In genomic region chr11:130206141-130206540, GRCh38 we compare ENCODE assay signal across 12 cellular contexts. TPM values are rescaled to one million over a fixed set of nuclear protein-coding genes. Genes with fewer than 3 reads are reported as not detected.
"Had no signal": no experiment of that assay in that cellular context is flagged by ENCODE, and none has a peak within 500 bp of the region (broad histone marks: within the 10 kb centered on the region; RNA-seq: fewer than 3 reads in every experiment).

No MANE protein-coding gene starts in this region.

- H3K4me3 Mint-ChIP-seq: activated B cell treated with CpG ODN at 0.5 μM for 24 hours; activated CD4-positive, alpha-beta T cell treated with anti-CD3 and anti-CD28 coated beads, Interleukin-2, amount 10 ng/mL, durations not matched to agents 7 days and 5 days; activated naive CD4-positive, alpha-beta T cell treated with anti-CD3 and anti-CD28 coated beads, Interleukin-2, amount 10 ng/mL, durations not matched to agents 7 days and 5 days; nephron progenitor cell; stimulated activated effector memory CD8-positive, alpha-beta T cell treated with anti-CD3 and anti-CD28 coated beads, Interleukin-12 subunit alpha, Interleukin-12 subunit beta, amount 100 ng/mL, for 72 hours had no signal

- H3K4me1 ChIP-seq: ascending aorta, esophagus muscularis mucosa had no signal

- H3K27ac Mint-ChIP-seq: activated B cell treated with CpG ODN at 0.5 μM for 24 hours; activated CD4-positive, alpha-beta T cell treated with anti-CD3 and anti-CD28 coated beads, Interleukin-2, amount 10 ng/mL, durations not matched to agents 7 days and 5 days; activated naive CD4-positive, alpha-beta T cell treated with anti-CD3 and anti-CD28 coated beads, Interleukin-2, amount 10 ng/mL, durations not matched to agents 7 days and 5 days; nephron progenitor cell; stimulated activated effector memory CD8-positive, alpha-beta T cell treated with anti-CD3 and anti-CD28 coated beads, Interleukin-12 subunit alpha, Interleukin-12 subunit beta, amount 100 ng/mL, for 72 hours had no signal

- H3K9me3 Mint-ChIP-seq: activated B cell treated with CpG ODN at 0.5 μM for 24 hours; activated CD4-positive, alpha-beta T cell treated with anti-CD3 and anti-CD28 coated beads, Interleukin-2, amount 10 ng/mL, durations not matched to agents 7 days and 5 days; activated naive CD4-positive, alpha-beta T cell treated with anti-CD3 and anti-CD28 coated beads, Interleukin-2, amount 10 ng/mL, durations not matched to agents 7 days and 5 days; stimulated activated effector memory CD8-positive, alpha-beta T cell treated with anti-CD3 and anti-CD28 coated beads, Interleukin-12 subunit alpha, Interleukin-12 subunit beta, amount 100 ng/mL, for 72 hours had no signal

- H3K27ac ChIP-seq: ascending aorta, dorsolateral prefrontal cortex, esophagus muscularis mucosa had no signal

- DNase-seq: activated B cell treated with CpG ODN at 0.5 μM for 24 hours; activated CD4-positive, alpha-beta T cell treated with anti-CD3 and anti-CD28 coated beads, Interleukin-2, amount 10 ng/mL, durations not matched to agents 7 days and 5 days; activated naive CD4-positive, alpha-beta T cell treated with anti-CD3 and anti-CD28 coated beads, Interleukin-2, amount 10 ng/mL, durations not matched to agents 7 days and 5 days; hippocampal formation; nephron progenitor cell; SW 1271; trophoblast cell had no signal

- H3K36me3 Mint-ChIP-seq: activated naive CD4-positive, alpha-beta T cell treated with anti-CD3 and anti-CD28 coated beads, Interleukin-2, amount 10 ng/mL, durations not matched to agents 7 days and 5 days; stimulated activated effector memory CD8-positive, alpha-beta T cell treated with anti-CD3 and anti-CD28 coated beads, Interleukin-12 subunit alpha, Interleukin-12 subunit beta, amount 100 ng/mL, for 72 hours had no signal

- H3K4me1 Mint-ChIP-seq: activated CD4-positive, alpha-beta T cell treated with anti-CD3 and anti-CD28 coated beads, Interleukin-2, amount 10 ng/mL, durations not matched to agents 7 days and 5 days; activated naive CD4-positive, alpha-beta T cell treated with anti-CD3 and anti-CD28 coated beads, Interleukin-2, amount 10 ng/mL, durations not matched to agents 7 days and 5 days; stimulated activated effector memory CD8-positive, alpha-beta T cell treated with anti-CD3 and anti-CD28 coated beads, Interleukin-12 subunit alpha, Interleukin-12 subunit beta, amount 100 ng/mL, for 72 hours had no signal

- H3K27me3 ChIP-seq: ascending aorta, dorsolateral prefrontal cortex, esophagus muscularis mucosa had no signal

- H3K36me3 ChIP-seq: ascending aorta, esophagus muscularis mucosa had no signal

- ATAC-seq: stimulated activated effector memory CD8-positive, alpha-beta T cell treated with anti-CD3 and anti-CD28 coated beads, Interleukin-12 subunit alpha, Interleukin-12 subunit beta, amount 100 ng/mL, for 72 hours had no signal

- H3K4me3 ChIP-seq: ascending aorta, dorsolateral prefrontal cortex, esophagus muscularis mucosa had no signal

- H3K9me3 ChIP-seq: ascending aorta, esophagus muscularis mucosa had no signal

- H3K27me3 Mint-ChIP-seq: activated B cell treated with CpG ODN at 0.5 μM for 24 hours; activated CD4-positive, alpha-beta T cell treated with anti-CD3 and anti-CD28 coated beads, Interleukin-2, amount 10 ng/mL, durations not matched to agents 7 days and 5 days had no signal

RNA-seq across cellular contexts. Expression of gene ST14, which starts 46.6 kb away (rescaled TPM):
- total RNA-seq: activated CD4-positive, alpha-beta T cell treated with anti-CD3 and anti-CD28 coated beads, Interleukin-2, amount 10 ng/mL, durations not matched to agents 7 days and 5 days; T-helper 2 cell treated with Interferon-gamma antibody and Interleukin-4, amounts not matched to agents 100 ng/mL and 5 ng/mL, for 36 hours had no signal
